Comparison of ENCODE assay signal across 1 cellular context in genomic region chr6:145801021-145801420, GRCh38.
TF ChIP-seq lines count a peak whose summit lies in the region.

No MANE protein-coding gene starts in this region.

TF ChIP-seq in WTC11, 78 proteins besides CTCF, POLR2A, EP300 and RAD21:
- TF ChIP-seq ZNF532 (CRISPR knock-in tag; IDR thresholded peaks at IDR 0.05; ENCODE audit: borderline replicate concordance) = no peak
- no peak for TF ChIP-seq ZBTB21 (CRISPR knock-in tag; IDR thresholded peaks at IDR 0.05; ENCODE audit: borderline replicate concordance)
- TF ChIP-seq, protein P1, sequence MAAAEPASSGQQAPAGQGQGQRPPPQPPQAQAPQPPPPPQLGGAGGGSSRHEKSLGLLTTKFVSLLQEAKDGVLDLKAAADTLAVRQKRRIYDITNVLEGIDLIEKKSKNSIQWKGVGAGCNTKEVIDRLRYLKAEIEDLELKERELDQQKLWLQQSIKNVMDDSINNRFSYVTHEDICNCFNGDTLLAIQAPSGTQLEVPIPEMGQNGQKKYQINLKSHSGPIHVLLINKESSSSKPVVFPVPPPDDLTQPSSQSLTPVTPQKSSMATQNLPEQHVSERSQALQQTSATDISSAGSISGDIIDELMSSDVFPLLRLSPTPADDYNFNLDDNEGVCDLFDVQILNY (CRISPR knock-in tag; IDR thresholded peaks at IDR 0.05) = no peak
- TF ChIP-seq HMGXB4 (CRISPR knock-in tag; IDR thresholded peaks at IDR 0.05) = no peak
